ENCODE assay signal across 8 cellular contexts in genomic region chr10:98045785-98046389, GRCh38. TPM values are rescaled to one million over a fixed set of nuclear protein-coding genes. Genes with fewer than 3 reads are reported as not detected.
DNase-seq lines count a peak whose midpoint lies in the region; ATAC-seq and TF ChIP-seq lines count a peak whose summit lies in the region.

No MANE protein-coding gene starts in this region.

- no peaks in the 10 kb centered on the region for H3K79me2 ChIP-seq in mammary epithelial cell (ENCODE audit: insufficient read depth, low read length)

- H3K4me1 ChIP-seq in mammary epithelial cell (ENCODE audit: insufficient read depth, low read length), result no peaks in the 10 kb centered on the region

- ATAC-seq in WTC11 (peak; percentile 92), HG02763 (IDR thresholded peaks at IDR 0.05; ENCODE audit: unreplicated experiment) (no peak)

- H3K4me1 Mint-ChIP-seq in WTC11, result no peaks in the 10 kb centered on the region

- POLR2A ChIA-PET in WTC11 (lab: Charles Lee), result no interaction called here

- H2AFZ ChIP-seq in mammary epithelial cell (ENCODE audit: low read depth, low read length), result no peak overlapping the region

- no peaks in the 10 kb centered on the region for H4K20me1 ChIP-seq in mammary epithelial cell (ENCODE audit: insufficient read depth, low read length)

- no TSS peak for BruUV-seq in mammary epithelial cell (replicated peaks; lab: Mats Ljungman, UMichigan)

- DNase-seq in COLO829 (ENCODE audit: low spot score), result peak; percentile 50
- peak; percentile 57 for DNase-seq in H4 (ENCODE audit: low spot score)
- DNase-seq in NCI-H2107 (lab: John Stamatoyannopoulos, UW), result peak; percentile 25
- peak; percentile 73 for DNase-seq in WTC11 (ENCODE audit: low spot score)
- DNase-seq in mammary epithelial cell, result peak; percentile 53
- DNase-seq in kidney glomerular epithelial cell (lab: John Stamatoyannopoulos, UW), result peak; percentile 43
- peak; percentile 51 for DNase-seq in stimulated activated CD4-positive, alpha-beta T cell treated with anti-CD3 and anti-CD28 coated beads, Interleukin-4, amount 100 ng/mL, for 1 hour

- H3K4me2 ChIP-seq in mammary epithelial cell (ENCODE audit: insufficient read depth, low read depth, low read length), result no peak overlapping the region

- H3K4me3 ChIP-seq in mammary epithelial cell (replicated peaks in 1 of 3; ENCODE audit: insufficient read depth in 1 of 3, low read depth in 2 of 3, low read length in 3 of 3), result no peak overlapping the region

- no peak overlapping the region for H3K27ac ChIP-seq in mammary epithelial cell (ENCODE audit: insufficient read depth, low read depth, low read length)

- CTCF ChIA-PET in WTC11 (lab: Charles Lee), result interaction anchor here (0.5 to 2.2 kb wide), 46 partner anchors 8 to 283 kb away, joined by 3 to 19 read pairs (median 4); partner anchors contain the start of genes CRTAC1 and R3HCC1L
- CTCF ChIA-PET in mammary epithelial cell (lab: Charles Lee; ENCODE audit: low non-redundant PET), result interaction anchor here (0.6 to 1.0 kb wide), 4 partner anchors 36 to 369 kb away, joined by 3 to 6 read pairs (median 4); partner anchors contain the start of gene PYROXD2

- dilution Hi-C loops in mammary epithelial cell (cut with HindIII; ENCODE audit: low sequenced_read_pairs), result no loop called here

- H3K4me3 Mint-ChIP-seq in WTC11, result no peak overlapping the region

- no peaks in the 10 kb centered on the region for H3K9me3 Mint-ChIP-seq in WTC11

- WGBS in mammary epithelial cell (ENCODE audit: low coverage, missing lambda C conversion rate), result 29% methylated on average over 5 of the region's 6 CpGs

- no peaks in the 10 kb centered on the region for H3K36me3 Mint-ChIP-seq in WTC11

- no peak overlapping the region for H3K9ac ChIP-seq in mammary epithelial cell (ENCODE audit: insufficient read depth, low read length)

- peak; percentile 83 for TF ChIP-seq CTCF in WTC11 (IDR thresholded peaks at IDR 0.05)
- TF ChIP-seq CTCF in mammary epithelial cell (conservative IDR thresholded peaks at IDR 0.05 in 1 of 2, IDR thresholded peaks at IDR 0.05 in 1 of 2; ENCODE audit: extremely low read depth in 1 of 2, insufficient read depth in 1 of 2, low read depth in 1 of 2, low read length in 2 of 2), result peak; percentile 90 to 95

- in situ Hi-C loops in mammary epithelial cell (cut with MboI; ENCODE audit: low sequenced_read_pairs in 2 of 2), result loop anchor here (25.0 kb wide), 1 partner anchor 259 kb away; no protein-coding TSS in a partner anchor

- no peak overlapping the region for H3K27ac Mint-ChIP-seq in WTC11

- intact Hi-C loops in mammary epithelial cell (cut with micrococcal nuclease), result loop anchor here (1.0 to 10.0 kb wide), 2 partner anchors 261 to 287 kb away; no protein-coding TSS in a partner anchor

- H3K9me3 ChIP-seq in mammary epithelial cell (replicated peaks; ENCODE audit: insufficient read depth, low read length), result no peaks in the 10 kb centered on the region

- peaks cover 28% of the 10 kb centered on the region for H3K27me3 Mint-ChIP-seq in WTC11 (ENCODE audit: low read depth)

- H3K27me3 ChIP-seq in mammary epithelial cell (ENCODE audit: insufficient read depth, low read length), result no peaks in the 10 kb centered on the region

- H3K36me3 ChIP-seq in mammary epithelial cell (ENCODE audit: insufficient read depth, low read length), result no peaks in the 10 kb centered on the region

TF ChIP-seq in WTC11, 78 proteins besides CTCF, POLR2A, EP300 and RAD21:
- TF ChIP-seq ZNF263 (CRISPR knock-in tag; IDR thresholded peaks at IDR 0.05; ENCODE audit: low read depth) (no peak), TEAD1 (CRISPR knock-in tag; IDR thresholded peaks at IDR 0.05) (no peak), AFF4 (CRISPR knock-in tag; IDR thresholded peaks at IDR 0.05; ENCODE audit: borderline replicate concordance) (no peak), ELF4 (CRISPR knock-in tag; IDR thresholded peaks at IDR 0.05; ENCODE audit: low read depth) (no peak), MAX (CRISPR knock-in tag; IDR thresholded peaks at IDR 0.05) (peak; percentile 84), ATF2 (CRISPR knock-in tag; IDR thresholded peaks at IDR 0.05; ENCODE audit: borderline replicate concordance, low read depth) (no peak)

RNA-seq across cellular contexts. Expression of gene CRTAC1, which starts 15.5 kb away (rescaled TPM):
- total RNA-seq in H4 (2014; rRNA removed; shearing (Covaris generic)), result 0.17 TPM in 1 of 2 replicates, not detected in the other
- total RNA-seq in WTC11 (2021), result 1.1 to 1.7 TPM (median 1.2 TPM) in 3 replicates
- total RNA-seq in mammary epithelial cell, result not detected
- polyA plus RNA-seq in mammary epithelial cell, result not detected
- polyA minus RNA-seq in mammary epithelial cell, result not detected
